In genomic region chr5:11072556-11072955, GRCh38 we compare ENCODE assay signal across 22 cellular contexts.
"Had no signal": no experiment of that assay in that cellular context is flagged by ENCODE, and none has a peak within 500 bp of the region (broad histone marks: within the 10 kb centered on the region; RNA-seq: fewer than 3 reads in every experiment).

No MANE protein-coding gene starts in this region.

- H3K4me1 ChIP-seq: adrenal gland, Peyer's patch had no signal

- H3K27ac ChIP-seq: Peyer's patch, RWPE1, VCaP had no signal

- H3K4me3 ChIP-seq: adrenal gland, MG63, Peyer's patch had no signal

- ATAC-seq: activated CD4-positive, CD25-positive, alpha-beta regulatory T cell treated with anti-CD3 and anti-CD28 coated beads, Interleukin-2, amount 50 U/mL, for 24 hours; activated CD8-positive, alpha-beta T cell treated with anti-CD3 and anti-CD28 coated beads, Interleukin-2, amount 10 ng/mL, durations not matched to agents 7 days and 5 days had no signal

- H3K9me3 ChIP-seq: adrenal gland, MG63, Peyer's patch had no signal

- H3K36me3 ChIP-seq: adrenal gland, MG63, Peyer's patch had no signal

- H3K27me3 ChIP-seq: adrenal gland, Peyer's patch had no signal

- DNase-seq: activated CD4-positive, alpha-beta T cell treated with anti-CD3 and anti-CD28 coated beads for 4 hours; activated CD4-positive, alpha-beta T cell treated with anti-CD3 and anti-CD28 coated beads, Interleukin-2, amount 50 U/mL, for 4 hours; activated CD8-positive, alpha-beta memory T cell treated with anti-CD3 and anti-CD28 coated beads, Interleukin-2, amount 50 U/mL, for 48 hours; activated CD8-positive, alpha-beta T cell treated with anti-CD3 and anti-CD28 coated beads, Interleukin-2, amount 10 ng/mL, durations not matched to agents 7 days and 5 days; activated naive CD4-positive, alpha-beta T cell treated with anti-CD3 and anti-CD28 coated beads, Interleukin-2, amount 50 U/mL, for 16 hours; activated naive CD8-positive, alpha-beta T cell treated with anti-CD3 and anti-CD28 coated beads, Interleukin-2, amount 10 ng/mL, durations not matched to agents 7 days and 5 days; activated T-cell treated with anti-CD3 and anti-CD28 coated beads, Interleukin-2, amount 50 U/mL, for 1 hour; KG1; MG63; NCI-H1105; NCI-H1436; NCI-H1694 treated with DMSO at 0.1 percent for 48 hours; NCI-H2029 treated with DMSO at 0.1 percent for 48 hours; NCI-H345; NCI-H510A; Peyer's patch; SHP77; T-helper 1 cell had no signal
